8 cellular contexts compared by ENCODE assay signal in genomic region chr3:59857589-59858346, GRCh38.
DNase-seq lines count a peak whose midpoint lies in the region; ATAC-seq and TF ChIP-seq lines count a peak whose summit lies in the region.

No MANE protein-coding gene starts in this region.

- DNase-seq in C1 segment of cervical spinal cord (lab: John Stamatoyannopoulos, UW): peak in 9 of 14 donors; percentile 6 to 66 (median 18)
- peak; percentile 47 for DNase-seq in GM19240 (ENCODE audit: insufficient read length, low spot score)
- DNase-seq in NCI-H526 (lab: John Stamatoyannopoulos, UW): peak; percentile 23 to 83
- peak; percentile 81 for DNase-seq in activated CD4-positive, alpha-beta T cell treated with anti-CD3 and anti-CD28 coated beads, Interleukin-2, amount 10 ng/mL, durations not matched to agents 7 days and 5 days
- no peak for DNase-seq in coronary artery (ENCODE audit: low spot score)
- peak; percentile 76 to 78 (median 77) for DNase-seq in right lobe of liver
- peak; percentile 54 to 74 (median 64) for DNase-seq in stimulated activated CD4-positive, alpha-beta T cell treated with anti-CD3 and anti-CD28 coated beads, TNF-alpha, amount 100 ng/mL, for 48 hours (ENCODE audit: low read depth in 3 of 3)

- no peaks in the 10 kb centered on the region for H3K27me3 ChIP-seq in right lobe of liver

- H3K4me3 ChIP-seq in coronary artery (no peak overlapping the region), right lobe of liver (no peak overlapping the region)

- H3K9me3 ChIP-seq in right lobe of liver: no peaks in the 10 kb centered on the region

- no peak overlapping the region for H3K27ac Mint-ChIP-seq in activated CD4-positive, alpha-beta T cell treated with anti-CD3 and anti-CD28 coated beads, Interleukin-2, amount 10 ng/mL, durations not matched to agents 7 days and 5 days

- H3K4me3 Mint-ChIP-seq in activated CD4-positive, alpha-beta T cell treated with anti-CD3 and anti-CD28 coated beads, Interleukin-2, amount 10 ng/mL, durations not matched to agents 7 days and 5 days: no peak overlapping the region

- no peak overlapping the region for H3K27ac ChIP-seq in coronary artery
- no peak overlapping the region for H3K27ac ChIP-seq in right lobe of liver

- H3K36me3 ChIP-seq in right lobe of liver: no peaks in the 10 kb centered on the region

- no peaks in the 10 kb centered on the region for H3K27me3 Mint-ChIP-seq in activated CD4-positive, alpha-beta T cell treated with anti-CD3 and anti-CD28 coated beads, Interleukin-2, amount 10 ng/mL, durations not matched to agents 7 days and 5 days

- TF ChIP-seq CTCF in coronary artery (IDR thresholded peaks at IDR 0.05) (peak; percentile 80), right lobe of liver (IDR thresholded peaks at IDR 0.05) (peak; percentile 86 to 95 (median 89))

- intact Hi-C loops in right lobe of liver (cut with DNase I): loop anchor here in 1 of 2 donors (10.0 kb wide), 1 partner anchor 283 kb away; no protein-coding TSS in a partner anchor

- 2% methylated on average over 5 of the region's 7 CpGs for WGBS in right lobe of liver (ENCODE audit: insufficient coverage, low coverage, low lambda C conversion rate, missing lambda C conversion rate)

- H3K4me1 Mint-ChIP-seq in activated CD4-positive, alpha-beta T cell treated with anti-CD3 and anti-CD28 coated beads, Interleukin-2, amount 10 ng/mL, durations not matched to agents 7 days and 5 days: peaks cover 12% of the 10 kb centered on the region

- H3K4me1 ChIP-seq in right lobe of liver: no peaks in the 10 kb centered on the region

- ATAC-seq in HG03354 (IDR thresholded peaks at IDR 0.05; ENCODE audit: poor library complexity, severe bottlenecking, unreplicated experiment) (peak; percentile 99), right lobe of liver (peak; percentile 100)

- peaks cover 15% of the 10 kb centered on the region for H3K9me3 Mint-ChIP-seq in activated CD4-positive, alpha-beta T cell treated with anti-CD3 and anti-CD28 coated beads, Interleukin-2, amount 10 ng/mL, durations not matched to agents 7 days and 5 days

- no peak for TF ChIP-seq POLR2A in right lobe of liver (IDR thresholded peaks at IDR 0.05)

- POLR2A ChIA-PET in activated CD4-positive, alpha-beta T cell treated with anti-CD3 and anti-CD28 coated beads, Interleukin-2, amount 10 ng/mL, durations not matched to agents 7 days and 5 days (lab: Charles Lee): interaction anchor here (0.6 kb wide), 1 partner anchor 205 kb away, joined by 3 read pairs; no protein-coding TSS in a partner anchor

- H3K36me3 Mint-ChIP-seq in activated CD4-positive, alpha-beta T cell treated with anti-CD3 and anti-CD28 coated beads, Interleukin-2, amount 10 ng/mL, durations not matched to agents 7 days and 5 days (ENCODE audit: low read depth): peaks cover 32% of the 10 kb centered on the region

- CTCF ChIA-PET in activated CD4-positive, alpha-beta T cell treated with anti-CD3 and anti-CD28 coated beads, Interleukin-2, amount 10 ng/mL, durations not matched to agents 7 days and 5 days (lab: Charles Lee): interaction anchor here (0.5 to 2.4 kb wide), 13 partner anchors 8 to 1808 kb away, joined by 3 to 11 read pairs (median 4); no protein-coding TSS in a partner anchor
